Comparison of ENCODE assay signal across 17 cellular contexts in the genomic region with DNA sequence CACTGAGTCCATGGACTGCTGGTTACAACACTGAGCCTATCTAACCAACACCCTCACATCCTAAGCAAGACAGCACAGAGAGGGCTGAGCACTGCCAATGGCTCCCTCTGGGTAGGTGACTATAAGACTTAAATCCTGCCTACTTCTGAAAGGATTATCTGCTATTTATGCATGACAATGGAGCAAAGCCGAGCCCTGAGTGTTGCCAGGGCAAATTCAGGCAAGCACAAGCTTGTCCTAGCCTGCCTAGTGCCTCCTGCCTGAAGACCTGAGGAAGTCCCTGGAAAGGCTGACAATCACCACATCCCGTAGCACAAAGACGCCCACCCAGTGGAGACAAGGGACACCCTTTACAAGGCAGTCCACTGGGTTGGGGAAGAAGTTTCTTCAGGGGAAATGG.
DNase-seq lines count a peak whose midpoint lies in the region; ATAC-seq lines count a peak whose summit lies in the region.
"Had no signal": no experiment of that assay in that cellular context is flagged by ENCODE, and none has a peak within 500 bp of the region (broad histone marks: within the 10 kb centered on the region; RNA-seq: fewer than 3 reads in every experiment).

No MANE protein-coding gene starts in this region.

- WGBS in HUES64 = 59% methylated on average over 3 of the region's 3 CpGs

- H3K9me3 ChIP-seq in HUES64 (ENCODE audit: insufficient read depth, low read depth, low read length) (no peaks in the 10 kb centered on the region), NT2/D1 (ENCODE audit: insufficient read depth, low read length) (no peaks in the 10 kb centered on the region)
- H3K9me3 ChIP-seq in naive thymus-derived CD4-positive, alpha-beta T cell (ENCODE audit: control insufficient read depth in 2 of 3, low read length in 3 of 3) = no peaks in the 10 kb centered on the region
- H3K9me3 ChIP-seq: breast epithelium, upper lobe of right lung had no signal

- H3K27me3 ChIP-seq in HUES64 (ENCODE audit: insufficient read depth, low read length) (no peaks in the 10 kb centered on the region), NT2/D1 (ENCODE audit: insufficient read depth, insufficient read length) (no peaks in the 10 kb centered on the region)
- H3K27me3 ChIP-seq in naive thymus-derived CD4-positive, alpha-beta T cell (ENCODE audit: control insufficient read depth in 2 of 2, insufficient read depth in 2 of 2, low read length in 2 of 2) = no peaks in the 10 kb centered on the region
- H3K27me3 ChIP-seq: breast epithelium, upper lobe of right lung had no signal

- H3K36me3 Mint-ChIP-seq in naive thymus-derived CD4-positive, alpha-beta T cell = no peaks in the 10 kb centered on the region
- H3K36me3 Mint-ChIP-seq: activated naive CD4-positive, alpha-beta T cell treated with anti-CD3 and anti-CD28 coated beads, Interleukin-2, amount 50 U/mL, for 72 hours had no signal

- POLR2A ChIA-PET in naive thymus-derived CD4-positive, alpha-beta T cell (lab: Charles Lee) = no interaction called here

- no peaks in the 10 kb centered on the region for H3K27me3 Mint-ChIP-seq in naive thymus-derived CD4-positive, alpha-beta T cell
- H3K27me3 Mint-ChIP-seq: activated B cell treated with CpG ODN at 0.5 μM for 24 hours had no signal

- H3K4me1 Mint-ChIP-seq in naive thymus-derived CD4-positive, alpha-beta T cell = no peaks in the 10 kb centered on the region
- H3K4me1 Mint-ChIP-seq: activated B cell treated with CpG ODN at 0.5 μM for 24 hours had no signal

- H3K4me3 ChIP-seq in HUES64 (ENCODE audit: low read length) = no peak overlapping the region
- H3K4me3 ChIP-seq in NT2/D1 (ENCODE audit: insufficient read length, low read depth) = no peak overlapping the region
- no peak overlapping the region for H3K4me3 ChIP-seq in naive thymus-derived CD4-positive, alpha-beta T cell (ENCODE audit: low read length)
- H3K4me3 ChIP-seq: breast epithelium, GM12878, upper lobe of right lung had no signal

- intact Hi-C loops in naive thymus-derived CD4-positive, alpha-beta T cell (cut with micrococcal nuclease) = no loop called here

- H3K36me3 ChIP-seq in HUES64 (ENCODE audit: insufficient read depth, low read length) (no peaks in the 10 kb centered on the region), NT2/D1 (ENCODE audit: insufficient read depth, insufficient read length, low read length) (no peaks in the 10 kb centered on the region)
- no peaks in the 10 kb centered on the region for H3K36me3 ChIP-seq in naive thymus-derived CD4-positive, alpha-beta T cell (ENCODE audit: control insufficient read depth in 2 of 3, insufficient read depth in 3 of 3, low read length in 3 of 3)
- H3K36me3 ChIP-seq: breast epithelium, upper lobe of right lung had no signal

- no peak overlapping the region for H3K27ac Mint-ChIP-seq in naive thymus-derived CD4-positive, alpha-beta T cell
- H3K27ac Mint-ChIP-seq: activated B cell treated with CpG ODN at 0.5 μM for 24 hours had no signal

- no peak overlapping the region for H3K4me3 Mint-ChIP-seq in naive thymus-derived CD4-positive, alpha-beta T cell
- H3K4me3 Mint-ChIP-seq: activated B cell treated with CpG ODN at 0.5 μM for 24 hours had no signal

- ATAC-seq in GM19395 (IDR thresholded peaks at IDR 0.05; ENCODE audit: unreplicated experiment) = no peak
- ATAC-seq in naive thymus-derived CD4-positive, alpha-beta T cell = no peak
- ATAC-seq: activated naive CD4-positive, alpha-beta T cell treated with anti-CD3 and anti-CD28 coated beads, Interleukin-2, amount 50 U/mL, for 72 hours; GM12878; upper lobe of right lung had no signal

- CTCF ChIA-PET in naive thymus-derived CD4-positive, alpha-beta T cell (lab: Charles Lee) = interaction anchor here (0.5 kb wide), 1 partner anchor 11 kb away, joined by 3 read pairs; no protein-coding TSS in a partner anchor

- 0 out of 2 replicates have a peak overlapping the region, but pooled peaks have one; percentile 29 for H3K27ac ChIP-seq in HUES64 (ENCODE audit: low read depth, low read length)
- H3K27ac ChIP-seq in naive thymus-derived CD4-positive, alpha-beta T cell (ENCODE audit: low read depth, low read length) = no peak overlapping the region
- H3K27ac ChIP-seq: KMS-11, upper lobe of right lung had no signal

- no peak overlapping the region for H3K9ac ChIP-seq in HUES64 (ENCODE audit: low read depth, low read length)
- no peak overlapping the region for H3K9ac ChIP-seq in NT2/D1 (ENCODE audit: insufficient read length, low read depth)
- H3K9ac ChIP-seq: KMS-11 had no signal

- H3K4me1 ChIP-seq in HUES64 (ENCODE audit: insufficient read depth, low read length) = peaks cover 10% of the 10 kb centered on the region
- peaks cover 4% of the 10 kb centered on the region for H3K4me1 ChIP-seq in NT2/D1 (ENCODE audit: insufficient read depth, insufficient read length)
- H3K4me1 ChIP-seq in naive thymus-derived CD4-positive, alpha-beta T cell (ENCODE audit: control insufficient read depth in 2 of 2, insufficient read depth in 2 of 2, low read length in 2 of 2) = no peaks in the 10 kb centered on the region
- H3K4me1 ChIP-seq: breast epithelium, upper lobe of right lung had no signal

- DNase-seq in DMS153 (lab: John Stamatoyannopoulos, UW) (peak; percentile 89), NT2/D1 (ENCODE audit: low read depth, low spot score) (peak; percentile 74), iPS-NIHi11 (ENCODE audit: low spot score) (peak; percentile 59), HT-29 (ENCODE audit: low spot score) (no peak), HuH-7.5 (ENCODE audit: low spot score) (no peak)
- no peak for DNase-seq in naive thymus-derived CD4-positive, alpha-beta T cell
- DNase-seq: activated B cell treated with CpG ODN at 0.5 μM for 24 hours; DMS79 treated with DMSO at 0.1 percent for 48 hours; effector memory CD4-positive, alpha-beta T cell; stimulated activated CD4-positive, alpha-beta T cell treated with anti-CD3 and anti-CD28 coated beads, Interleukin-15, amount 100 ng/mL, for 24 hours; upper lobe of right lung had no signal

- H3K9me3 Mint-ChIP-seq in naive thymus-derived CD4-positive, alpha-beta T cell = no peaks in the 10 kb centered on the region
- H3K9me3 Mint-ChIP-seq: activated B cell treated with CpG ODN at 0.5 μM for 24 hours; activated naive CD4-positive, alpha-beta T cell treated with anti-CD3 and anti-CD28 coated beads, Interleukin-2, amount 50 U/mL, for 72 hours had no signal

Comparison
In these comparisons a context has a peak if more than half of its experiments do, and no peak if none do; other contexts are left out.
1. DNase-seq: peak in DMS153 (single experiment), NT2/D1 (single experiment) and iPS-NIHi11 (single experiment); none in HT-29 (single experiment), HuH-7.5 (single experiment) and naive thymus-derived CD4-positive, alpha-beta T cell (0 of 9).